In the genomic region with DNA sequence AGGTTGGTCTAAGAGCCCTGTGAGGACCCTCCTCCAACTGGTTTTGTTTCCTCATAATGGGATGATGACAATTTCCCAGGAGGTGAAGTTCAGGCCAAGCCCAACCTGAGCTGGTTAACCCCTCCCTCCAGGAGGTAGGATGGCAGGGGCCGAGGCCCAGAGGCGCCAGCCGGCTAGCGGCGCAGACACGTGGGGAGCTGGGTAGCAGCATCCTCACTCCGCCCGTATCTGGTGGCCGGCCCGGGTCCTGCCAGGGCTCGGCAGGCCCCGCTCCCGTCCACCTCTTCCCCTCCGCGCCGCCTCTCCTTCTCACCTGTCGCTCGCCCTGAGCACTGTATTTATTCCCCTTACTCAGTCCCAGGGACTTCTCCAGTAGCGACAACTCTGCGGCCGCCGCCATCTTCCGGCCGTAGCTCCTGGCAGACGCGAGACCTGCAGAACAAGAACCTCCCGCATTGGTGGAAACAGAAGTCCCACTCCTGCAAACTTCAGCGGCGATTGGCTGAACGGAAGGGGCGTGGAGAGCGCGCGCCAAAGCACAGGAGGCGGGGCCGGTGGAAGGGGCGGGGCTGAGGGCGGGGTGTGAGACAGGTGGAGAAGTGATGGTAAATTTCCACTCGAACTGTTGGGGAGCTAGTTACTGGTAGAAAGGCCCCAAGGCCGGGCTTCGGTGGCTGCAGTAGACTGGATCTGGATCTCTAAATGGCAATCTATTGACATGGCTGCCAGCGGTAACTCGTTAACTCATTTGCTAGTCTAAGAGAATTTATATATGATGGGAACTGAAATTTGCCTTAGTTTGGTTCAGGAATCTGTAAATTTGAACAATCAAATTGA, we compare ENCODE assay signal across 9 cellular contexts.
DNase-seq lines count a peak whose midpoint lies in the region; ATAC-seq and FAIRE-seq lines count a peak whose summit lies in the region.
"Had no signal": no experiment of that assay in that cellular context is flagged by ENCODE, and none has a peak within 500 bp of the region (broad histone marks: within the 10 kb centered on the region; RNA-seq: fewer than 3 reads in every experiment).

A gene (minus strand): TSS at position 427 of the 837 bp plus-strand sequence. CDS start 27 bp downstream, at position 400.

- H3K4me1 Mint-ChIP-seq in central memory CD8-positive, alpha-beta T cell = peaks cover 34% of the 10 kb centered on the region

- peak within 1 kb of the TSS; percentile 94 for H3K4me3 Mint-ChIP-seq in central memory CD8-positive, alpha-beta T cell

- no peaks in the 10 kb centered on the region for H3K9me3 Mint-ChIP-seq in central memory CD8-positive, alpha-beta T cell

- DNase-seq in AG20443 (ENCODE audit: low spot score) (peak; percentile 98), NCI-H446 (lab: John Stamatoyannopoulos, UW) (peak; percentile 83 to 95)
- DNase-seq in activated CD4-positive, CD25-positive, alpha-beta regulatory T cell treated with anti-CD3 and anti-CD28 coated beads, Interleukin-2, amount 50 U/mL, for 16 hours (ENCODE audit: low read depth, low spot score) = peak; percentile 96
- DNase-seq in central memory CD8-positive, alpha-beta T cell (ENCODE audit: low spot score in 2 of 2) = peak; percentile 75 to 87
- peak; percentile 99 for DNase-seq in stimulated activated CD4-positive, alpha-beta T cell treated with anti-CD3 and anti-CD28 coated beads, Interleukin-12 subunit alpha, Interleukin-12 subunit beta, amount 100 ng/mL, for 4 hours

- ATAC-seq in GM19043 (IDR thresholded peaks at IDR 0.05; ENCODE audit: low read depth, unreplicated experiment) (peak; percentile 99), HG03354 (IDR thresholded peaks at IDR 0.05; ENCODE audit: poor library complexity, severe bottlenecking, unreplicated experiment) (peak; percentile 99)
- ATAC-seq in central memory CD8-positive, alpha-beta T cell (replicated peaks; ENCODE audit: extremely low read depth, poor library complexity, severe bottlenecking) = peak; percentile 98

- peak; percentile 24 for FAIRE-seq in islet of Langerhans (lab: Jason Lieb, UNC)
- FAIRE-seq: colon had no signal

- peaks cover 18% of the 10 kb centered on the region for H3K36me3 Mint-ChIP-seq in central memory CD8-positive, alpha-beta T cell (ENCODE audit: insufficient read depth)

- peak within 1 kb of the TSS; percentile 96 for H3K27ac Mint-ChIP-seq in central memory CD8-positive, alpha-beta T cell (ENCODE audit: low read depth)

- H3K27me3 Mint-ChIP-seq in central memory CD8-positive, alpha-beta T cell = peaks cover 28% of the 10 kb centered on the region

Comparison
In these comparisons a context has a peak if more than half of its experiments do, and no peak if none do; other contexts are left out.
1. Peak in every context shown above with its lines: DNase-seq and ATAC-seq.